ENCODE assay signal across 2 cellular contexts in the genomic region with DNA sequence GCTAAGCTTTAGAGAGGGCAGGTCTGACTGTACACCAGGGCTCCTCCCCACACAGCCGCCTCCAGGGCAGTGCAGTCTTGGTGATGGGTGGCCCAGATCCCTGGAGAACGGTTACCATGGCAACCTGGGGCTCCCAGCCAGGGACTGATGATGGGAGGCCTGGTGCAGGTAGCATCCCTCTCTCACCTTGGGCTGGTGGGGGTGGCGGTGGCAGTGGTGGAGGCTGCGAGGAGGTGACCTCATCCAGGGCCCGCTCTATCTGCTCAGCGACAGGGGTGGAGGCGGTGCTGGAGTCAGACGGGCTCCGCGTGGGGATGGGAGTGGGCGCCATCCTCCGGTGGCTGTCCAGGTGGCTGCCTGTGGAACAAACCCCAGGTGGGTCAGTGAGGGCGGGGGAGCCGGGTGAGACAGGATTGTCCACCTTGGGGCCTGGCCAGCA.
TF ChIP-seq lines count a peak whose summit lies in the region.

No MANE protein-coding gene starts in this region.

TF ChIP-seq in SK-N-SH, 30 proteins besides CTCF, POLR2A, EP300 and RAD21:
- TF ChIP-seq TEAD4 (IDR thresholded peaks at IDR 0.05; ENCODE audit: borderline replicate concordance, insufficient read depth) (no peak), NRF1 (IDR thresholded peaks at IDR 0.05; ENCODE audit: low read depth, low read length) (no peak), TCF12 (IDR thresholded peaks at IDR 0.05) (no peak), RFX5 (IDR thresholded peaks at IDR 0.05; ENCODE audit: low read length) (no peak)
- TF ChIP-seq, protein P1, sequence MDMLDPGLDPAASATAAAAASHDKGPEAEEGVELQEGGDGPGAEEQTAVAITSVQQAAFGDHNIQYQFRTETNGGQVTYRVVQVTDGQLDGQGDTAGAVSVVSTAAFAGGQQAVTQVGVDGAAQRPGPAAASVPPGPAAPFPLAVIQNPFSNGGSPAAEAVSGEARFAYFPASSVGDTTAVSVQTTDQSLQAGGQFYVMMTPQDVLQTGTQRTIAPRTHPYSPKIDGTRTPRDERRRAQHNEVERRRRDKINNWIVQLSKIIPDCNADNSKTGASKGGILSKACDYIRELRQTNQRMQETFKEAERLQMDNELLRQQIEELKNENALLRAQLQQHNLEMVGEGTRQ (IDR thresholded peaks at IDR 0.05; ENCODE audit: borderline replicate concordance, low read depth, low read length): no peak
- TF ChIP-seq, protein P2, sequence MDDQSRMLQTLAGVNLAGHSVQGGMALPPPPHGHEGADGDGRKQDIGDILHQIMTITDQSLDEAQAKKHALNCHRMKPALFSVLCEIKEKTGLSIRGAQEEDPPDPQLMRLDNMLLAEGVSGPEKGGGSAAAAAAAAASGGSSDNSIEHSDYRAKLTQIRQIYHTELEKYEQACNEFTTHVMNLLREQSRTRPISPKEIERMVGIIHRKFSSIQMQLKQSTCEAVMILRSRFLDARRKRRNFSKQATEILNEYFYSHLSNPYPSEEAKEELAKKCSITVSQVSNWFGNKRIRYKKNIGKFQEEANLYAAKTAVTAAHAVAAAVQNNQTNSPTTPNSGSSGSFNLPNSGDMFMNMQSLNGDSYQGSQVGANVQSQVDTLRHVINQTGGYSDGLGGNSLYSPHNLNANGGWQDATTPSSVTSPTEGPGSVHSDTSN (IDR thresholded peaks at IDR 0.05): no peak
TF ChIP-seq in SK-N-SH: peak in this region for 0.

TF ChIP-seq in SK-N-SH treated with all-trans-retinoic acid at 6 μM for 48 hours, 23 proteins besides CTCF, POLR2A, EP300 and RAD21:
- TF ChIP-seq TOX (CRISPR knock-in tag; IDR thresholded peaks at IDR 0.05; ENCODE audit: borderline replicate concordance): no peak
- TF ChIP-seq TCF4 (CRISPR knock-in tag; IDR thresholded peaks at IDR 0.05; ENCODE audit: borderline replicate concordance): no peak
- no peak for TF ChIP-seq CSDC2 (CRISPR knock-in tag; IDR thresholded peaks at IDR 0.05)
